Comparison of ENCODE assay signal across 8 cellular contexts in genomic region chr10:59175538-59176240, GRCh38. TPM values are rescaled to one million over a fixed set of nuclear protein-coding genes. Genes with fewer than 3 reads are reported as not detected.
DNase-seq lines count a peak whose midpoint lies in the region; ATAC-seq and TF ChIP-seq lines count a peak whose summit lies in the region.

No MANE protein-coding gene starts in this region.

- BruUV-seq in mammary epithelial cell (replicated peaks; lab: Mats Ljungman, UMichigan): no TSS peak

- H3K27me3 Mint-ChIP-seq in activated naive CD8-positive, alpha-beta T cell treated with anti-CD3 and anti-CD28 coated beads, Interleukin-2, amount 10 ng/mL, durations not matched to agents 7 days and 5 days: peaks cover 23% of the 10 kb centered on the region
- peaks cover 30% of the 10 kb centered on the region for H3K27me3 Mint-ChIP-seq in activated naive CD8-positive, alpha-beta T cell treated with anti-CD3 and anti-CD28 coated beads, Interleukin-2, amount 50 U/mL, for 24 hours

- peaks cover 5% of the 10 kb centered on the region for H3K9me3 Mint-ChIP-seq in activated naive CD8-positive, alpha-beta T cell treated with anti-CD3 and anti-CD28 coated beads, Interleukin-2, amount 10 ng/mL, durations not matched to agents 7 days and 5 days
- H3K9me3 Mint-ChIP-seq in activated naive CD8-positive, alpha-beta T cell treated with anti-CD3 and anti-CD28 coated beads, Interleukin-2, amount 50 U/mL, for 24 hours: peaks cover 6% of the 10 kb centered on the region

- no peak overlapping the region for H2AK5ac ChIP-seq in mesenchymal stem cell (ENCODE audit: low read length, severe bottlenecking)

- intact Hi-C loops in mammary epithelial cell (cut with micrococcal nuclease): loop anchor here (2.0 kb wide), 1 partner anchor 761 kb away; no protein-coding TSS in a partner anchor

- H3K23ac ChIP-seq in mesenchymal stem cell (ENCODE audit: low read length in 2 of 2): no peak overlapping the region

- H3K4me2 ChIP-seq in mammary epithelial cell (ENCODE audit: insufficient read depth, low read depth, low read length) (peak overlapping the region; percentile 83), mesenchymal stem cell (ENCODE audit: low read length, poor library complexity, severe bottlenecking) (peak overlapping the region; percentile 97)

- H4K8ac ChIP-seq in mesenchymal stem cell (ENCODE audit: low read length): no peak overlapping the region

- DNase-seq in activated naive CD8-positive, alpha-beta T cell treated with anti-CD3 and anti-CD28 coated beads, Interleukin-2, amount 10 ng/mL, durations not matched to agents 7 days and 5 days: peak; percentile 24
- DNase-seq in activated naive CD8-positive, alpha-beta T cell treated with anti-CD3 and anti-CD28 coated beads, Interleukin-2, amount 50 U/mL, for 24 hours: no peak
- DNase-seq in mammary epithelial cell (peak; percentile 4), mesenchymal stem cell (no peak), GDM1 (lab: John Stamatoyannopoulos, UW) (no peak), T-helper 1 cell (no peak)

- H3K4me3 Mint-ChIP-seq in activated naive CD8-positive, alpha-beta T cell treated with anti-CD3 and anti-CD28 coated beads, Interleukin-2, amount 10 ng/mL, durations not matched to agents 7 days and 5 days: no peak overlapping the region
- H3K4me3 Mint-ChIP-seq in activated naive CD8-positive, alpha-beta T cell treated with anti-CD3 and anti-CD28 coated beads, Interleukin-2, amount 50 U/mL, for 24 hours: no peak overlapping the region

- H3K4me3 ChIP-seq in mammary epithelial cell (replicated peaks in 1 of 3; ENCODE audit: insufficient read depth in 1 of 3, low read depth in 2 of 3, low read length in 3 of 3): peak overlapping the region; percentile 16 to 44 (median 40)
- peak overlapping the region in 1 of 2 experiments; percentile 72 for H3K4me3 ChIP-seq in mesenchymal stem cell (ENCODE audit: insufficient read depth in 1 of 2, low read depth in 1 of 2, low read length in 2 of 2)
- H3K4me3 ChIP-seq in urinary bladder (ENCODE audit: low read depth, low read length): peak overlapping the region; percentile 24

- no peak overlapping the region for H3K14ac ChIP-seq in mesenchymal stem cell (ENCODE audit: low read length in 2 of 2)

- POLR2A ChIA-PET in activated naive CD8-positive, alpha-beta T cell treated with anti-CD3 and anti-CD28 coated beads, Interleukin-2, amount 10 ng/mL, durations not matched to agents 7 days and 5 days (lab: Charles Lee): no interaction called here

- H3K79me2 ChIP-seq in mammary epithelial cell (ENCODE audit: insufficient read depth, low read length): no peaks in the 10 kb centered on the region

- H3K9me3 ChIP-seq in mammary epithelial cell (replicated peaks; ENCODE audit: insufficient read depth, low read length): no peaks in the 10 kb centered on the region
- H3K9me3 ChIP-seq in mesenchymal stem cell (ENCODE audit: control insufficient read depth, low read length): no peaks in the 10 kb centered on the region

- H3K9ac ChIP-seq in mammary epithelial cell (ENCODE audit: insufficient read depth, low read length) (no peak overlapping the region), mesenchymal stem cell (ENCODE audit: low read length) (no peak overlapping the region)

- dilution Hi-C loops in mammary epithelial cell (cut with HindIII; ENCODE audit: low sequenced_read_pairs): no loop called here

- no peak overlapping the region for H3K18ac ChIP-seq in mesenchymal stem cell (ENCODE audit: low read depth in 1 of 2, low read length in 2 of 2)

- H3K79me1 ChIP-seq in mesenchymal stem cell (replicated peaks; ENCODE audit: low read length, poor library complexity, severe bottlenecking): no peaks in the 10 kb centered on the region

- peaks cover 5% of the 10 kb centered on the region for H3K27me3 ChIP-seq in mammary epithelial cell (ENCODE audit: insufficient read depth, low read length)
- peaks cover 33 to 34% of the 10 kb centered on the region in 2 experiments for H3K27me3 ChIP-seq in mesenchymal stem cell (ENCODE audit: control insufficient read depth in 1 of 2, insufficient read depth in 1 of 2, low read length in 2 of 2)

- no peak for TF ChIP-seq CTCF in mammary epithelial cell (conservative IDR thresholded peaks at IDR 0.05 in 1 of 2, IDR thresholded peaks at IDR 0.05 in 1 of 2; ENCODE audit: extremely low read depth in 1 of 2, insufficient read depth in 1 of 2, low read depth in 1 of 2, low read length in 2 of 2)

- peak overlapping the region; percentile 49 for H2AFZ ChIP-seq in mammary epithelial cell (ENCODE audit: low read depth, low read length)
- H2AFZ ChIP-seq in mesenchymal stem cell (ENCODE audit: low read depth, low read length): no peak overlapping the region

- no peak overlapping the region for H4K91ac ChIP-seq in mesenchymal stem cell (ENCODE audit: low read length)

- no peaks in the 10 kb centered on the region for H4K20me1 ChIP-seq in mammary epithelial cell (ENCODE audit: insufficient read depth, low read length)

- in situ Hi-C loops in mammary epithelial cell (cut with MboI; ENCODE audit: low sequenced_read_pairs in 2 of 2): loop anchor here in 1 of 2 donors (10.0 to 25.0 kb wide), 2 partner anchors 221 to 388 kb away; no protein-coding TSS in a partner anchor

- H3K36me3 ChIP-seq in mammary epithelial cell (ENCODE audit: insufficient read depth, low read length) (no peaks in the 10 kb centered on the region), mesenchymal stem cell (ENCODE audit: control insufficient read depth in 1 of 2, insufficient read depth in 2 of 2, low read depth in 1 of 2, low read length in 2 of 2) (no peaks in the 10 kb centered on the region), urinary bladder (ENCODE audit: insufficient read depth) (no peaks in the 10 kb centered on the region)

- H3K4me1 ChIP-seq in mammary epithelial cell (ENCODE audit: insufficient read depth, low read length): peaks cover 33% of the 10 kb centered on the region
- H3K4me1 ChIP-seq in mesenchymal stem cell (ENCODE audit: control insufficient read depth, insufficient read depth, low read depth, low read length): peaks cover 16% of the 10 kb centered on the region
- H3K4me1 ChIP-seq in urinary bladder (ENCODE audit: insufficient read depth): peaks cover 2% of the 10 kb centered on the region

- H3K36me3 Mint-ChIP-seq in activated naive CD8-positive, alpha-beta T cell treated with anti-CD3 and anti-CD28 coated beads, Interleukin-2, amount 10 ng/mL, durations not matched to agents 7 days and 5 days: no peaks in the 10 kb centered on the region
- H3K36me3 Mint-ChIP-seq in activated naive CD8-positive, alpha-beta T cell treated with anti-CD3 and anti-CD28 coated beads, Interleukin-2, amount 50 U/mL, for 24 hours (ENCODE audit: low read depth): peaks cover 2% of the 10 kb centered on the region

- peaks cover 5% of the 10 kb centered on the region for H3K4me1 Mint-ChIP-seq in activated naive CD8-positive, alpha-beta T cell treated with anti-CD3 and anti-CD28 coated beads, Interleukin-2, amount 10 ng/mL, durations not matched to agents 7 days and 5 days
- H3K4me1 Mint-ChIP-seq in activated naive CD8-positive, alpha-beta T cell treated with anti-CD3 and anti-CD28 coated beads, Interleukin-2, amount 50 U/mL, for 24 hours: peaks cover 3% of the 10 kb centered on the region

- WGBS in mammary epithelial cell (ENCODE audit: low coverage, missing lambda C conversion rate): 36% methylated on average over 9 of the region's 26 CpGs
- 16% methylated on average over 25 of the region's 26 CpGs for WGBS in mesenchymal stem cell
- WGBS in urinary bladder: 9% methylated on average over 26 of the region's 26 CpGs

- H2BK5ac ChIP-seq in mesenchymal stem cell (ENCODE audit: low read depth, low read length, poor library complexity, severe bottlenecking): no peak overlapping the region

- H3K27ac Mint-ChIP-seq in activated naive CD8-positive, alpha-beta T cell treated with anti-CD3 and anti-CD28 coated beads, Interleukin-2, amount 10 ng/mL, durations not matched to agents 7 days and 5 days: no peak overlapping the region
- no peak overlapping the region for H3K27ac Mint-ChIP-seq in activated naive CD8-positive, alpha-beta T cell treated with anti-CD3 and anti-CD28 coated beads, Interleukin-2, amount 50 U/mL, for 24 hours

- H2BK15ac ChIP-seq in mesenchymal stem cell (ENCODE audit: low read depth, poor library complexity, severe bottlenecking): no peak overlapping the region

- no peak overlapping the region for H2BK12ac ChIP-seq in mesenchymal stem cell (ENCODE audit: low read length in 2 of 2)

- H3K4ac ChIP-seq in mesenchymal stem cell (ENCODE audit: low read depth in 1 of 2, low read length in 2 of 2): no peak overlapping the region

- CTCF ChIA-PET in mammary epithelial cell (lab: Charles Lee; ENCODE audit: low non-redundant PET): no interaction called here

- no peak for ATAC-seq in activated naive CD8-positive, alpha-beta T cell treated with anti-CD3 and anti-CD28 coated beads, Interleukin-2, amount 10 ng/mL, durations not matched to agents 7 days and 5 days (ENCODE audit: low read depth)
- no peak for ATAC-seq in activated naive CD8-positive, alpha-beta T cell treated with anti-CD3 and anti-CD28 coated beads, Interleukin-2, amount 50 U/mL, for 24 hours
- ATAC-seq in GM18511 (IDR thresholded peaks at IDR 0.05; ENCODE audit: unreplicated experiment): no peak

- no peak overlapping the region for H2BK120ac ChIP-seq in mesenchymal stem cell (ENCODE audit: low read depth, low read length)

- H3K27ac ChIP-seq in mammary epithelial cell (ENCODE audit: insufficient read depth, low read depth, low read length) (no peak overlapping the region), mesenchymal stem cell (ENCODE audit: low read length, poor library complexity, severe bottlenecking) (no peak overlapping the region), urinary bladder (ENCODE audit: low read depth) (no peak overlapping the region)

RNA-seq across cellular contexts. Expression of gene PHYHIPL, which starts 0.8 kb away (rescaled TPM):
- total RNA-seq in activated naive CD8-positive, alpha-beta T cell treated with anti-CD3 and anti-CD28 coated beads, Interleukin-2, amount 10 ng/mL, durations not matched to agents 7 days and 5 days: not detected
- total RNA-seq in mammary epithelial cell (under 1 TPM; 0.07 to 0.17 TPM), urinary bladder (0.85 TPM)
- polyA plus RNA-seq in mammary epithelial cell (0.27 TPM), urinary bladder (0.54 TPM)
- polyA minus RNA-seq in mammary epithelial cell: not detected
- 0.01 TPM for polyA plus RNA-seq in mesenchymal stem cell (2013, experiment 1 of 2)
- polyA plus RNA-seq in mesenchymal stem cell (2013, experiment 2 of 2): not detected

Comparison
In these comparisons a context has a peak if more than half of its experiments do, and no peak if none do; other contexts are left out.
1. DNase-seq: peak in activated naive CD8-positive, alpha-beta T cell treated with anti-CD3 and anti-CD28 coated beads, Interleukin-2, amount 10 ng/mL, durations not matched to agents 7 days and 5 days (single experiment) and mammary epithelial cell (single experiment); none in activated naive CD8-positive, alpha-beta T cell treated with anti-CD3 and anti-CD28 coated beads, Interleukin-2, amount 50 U/mL, for 24 hours (single experiment), mesenchymal stem cell (single experiment), GDM1 (single experiment) and T-helper 1 cell (0 of 5).